ENCODE assay signal across 24 cellular contexts in genomic region chr11:12871788-12872321, GRCh38.
DNase-seq lines count a peak whose midpoint lies in the region; ATAC-seq, FAIRE-seq and TF ChIP-seq lines count a peak whose summit lies in the region.
"Had no signal": no experiment of that assay in that cellular context is flagged by ENCODE, and none has a peak within 500 bp of the region (broad histone marks: within the 10 kb centered on the region; RNA-seq: fewer than 3 reads in every experiment).

No MANE protein-coding gene starts in this region.

- no peak overlapping the region for H2BK120ac ChIP-seq in H1 (replicated peaks; ENCODE audit: low read depth, low read length)

- TF ChIP-seq EP300 in SK-N-SH (IDR thresholded peaks at IDR 0.05; ENCODE audit: borderline replicate concordance in 1 of 2, low read depth in 1 of 2, low read length in 1 of 2) (no peak), H1 (IDR thresholded peaks at IDR 0.05; ENCODE audit: borderline replicate concordance in 1 of 2, low read depth in 2 of 2, low read length in 2 of 2) (no peak)

- H3K4me2 ChIP-seq in SK-N-SH: no peak overlapping the region; the same call in 1 of the 2 replicates
- H3K4me2 ChIP-seq in H1 (ENCODE audit: insufficient read depth in 1 of 2, low read depth in 2 of 2, low read length in 2 of 2): no peak overlapping the region
- no peak overlapping the region for H3K4me2 ChIP-seq in neural progenitor cell
- H3K4me2 ChIP-seq: BLaER1 had no signal

- intact Hi-C loops in aorta (cut with DNase I): no loop called here

- DNase-seq in SK-N-SH (no peak), H1 (ENCODE audit: low read depth in 1 of 2, low spot score in 2 of 2) (no peak), neural progenitor cell (ENCODE audit: low spot score) (no peak), aorta (no peak)
- DNase-seq: activated CD4-positive, alpha-beta T cell treated with anti-CD3 and anti-CD28 coated beads for 4 hours; activated effector memory CD4-positive, alpha-beta T cell treated with anti-CD3 and anti-CD28 coated beads, Interleukin-2, amount 50 U/mL, for 16 hours; adrenal gland; GF-D8; MG63; NCI-H187 treated with DMSO at 0.1 percent for 48 hours; NCI-H446 treated with DMSO at 0.1 percent for 48 hours; pancreas; stimulated activated CD4-positive, alpha-beta T cell treated with anti-CD3 and anti-CD28 coated beads, Interleukin-4, amount 100 ng/mL, for 4 hours had no signal

- H3K18ac ChIP-seq in H1 (ENCODE audit: extremely low read depth, low read length): no peak overlapping the region

- H4K20me1 ChIP-seq in SK-N-SH (ENCODE audit: insufficient read depth) (0 out of 2 replicates have a peak, but pooled peaks cover 8% of the 10 kb centered on the region), H1 (replicated peaks in 1 of 2; ENCODE audit: control insufficient read depth in 1 of 2, insufficient read depth in 2 of 2, low read length in 2 of 2) (no peaks in the 10 kb centered on the region), neural progenitor cell (ENCODE audit: low read depth) (peaks cover 20% of the 10 kb centered on the region)
- H4K20me1 ChIP-seq: BLaER1 had no signal

- H2BK20ac ChIP-seq in H1 (ENCODE audit: low read length): no peak overlapping the region

- H3K4me3 ChIP-seq in SK-N-SH (ENCODE audit: low read depth in 2 of 2, low read length in 1 of 2) (no peak overlapping the region), H1 (ENCODE audit: extremely low read depth in 1 of 4, insufficient read depth in 2 of 4, low read depth in 3 of 4, low read length in 4 of 4) (no peak overlapping the region), neural progenitor cell (no peak overlapping the region), aorta (ENCODE audit: low read length in 2 of 2) (no peak overlapping the region)
- H3K4me3 ChIP-seq: adrenal gland, BLaER1, MG63, pancreas, skin epidermis had no signal

- peaks cover 26 to 31% of the 10 kb centered on the region in 2 experiments for H3K36me3 ChIP-seq in SK-N-SH (replicated peaks in 1 of 2; ENCODE audit: control insufficient read depth in 1 of 2, insufficient read depth in 2 of 2, low read length in 1 of 2)
- H3K36me3 ChIP-seq in H1 (ENCODE audit: control insufficient read depth in 2 of 4, insufficient read depth in 4 of 4, low read length in 3 of 4): no peaks in the 10 kb centered on the region
- no peaks in the 10 kb centered on the region for H3K36me3 ChIP-seq in neural progenitor cell
- H3K36me3 ChIP-seq in aorta (ENCODE audit: control insufficient read depth in 1 of 2, insufficient read depth in 2 of 2, low read length in 1 of 2): no peaks in the 10 kb centered on the region
- H3K36me3 ChIP-seq: adrenal gland, BLaER1, pancreas had no signal

- CTCF ChIA-PET in SK-N-SH (lab: Yijun Ruan, JAX) (interaction anchor here (1.0 to 2.1 kb wide), 3 partner anchors 9 to 17 kb away, joined by 4 to 9 read pairs (median 8); no protein-coding TSS in a partner anchor), H1 (lab: Charles Lee; ENCODE audit: partially characterized antibody) (interaction anchor here (0.9 to 10.8 kb wide), 4 partner anchors 9 to 272 kb away, joined by 3 to 88 read pairs (median 4); no protein-coding TSS in a partner anchor)

- H3K27me3 ChIP-seq in SK-N-SH (ENCODE audit: insufficient read depth) (no peaks in the 10 kb centered on the region), H1 (replicated peaks in 1 of 4; ENCODE audit: control insufficient read depth in 3 of 4, extremely low read depth in 1 of 4, insufficient read depth in 3 of 4, low read length in 3 of 4) (no peaks in the 10 kb centered on the region), neural progenitor cell (no peaks in the 10 kb centered on the region), aorta (ENCODE audit: control insufficient read depth in 1 of 2, insufficient read depth in 2 of 2, low read length in 1 of 2) (no peaks in the 10 kb centered on the region)
- H3K27me3 ChIP-seq: adrenal gland, BLaER1, MG63, pancreas had no signal

- H3K27ac ChIP-seq in SK-N-SH (ENCODE audit: low read depth in 2 of 2, low read length in 1 of 2): peak overlapping the region; percentile 8 to 39; a peak in 2 of 4 replicates
- H3K27ac ChIP-seq in H1 (ENCODE audit: low read depth, low read length): no peak overlapping the region
- H3K27ac ChIP-seq in neural progenitor cell: no peak overlapping the region
- no peak overlapping the region for H3K27ac ChIP-seq in aorta (ENCODE audit: low read depth in 1 of 2, low read length in 2 of 2)
- H3K27ac ChIP-seq: 22Rv1, adrenal gland, BLaER1, pancreas, RWPE1 had no signal

- H4K5ac ChIP-seq in H1 (ENCODE audit: insufficient read length, low read depth, low read length): no peak overlapping the region

- H3K4me3 Mint-ChIP-seq in neural progenitor cell: no peak overlapping the region

- H3K4me1 ChIP-seq in SK-N-SH (ENCODE audit: control insufficient read depth in 1 of 2, insufficient read depth in 2 of 2, low read depth in 1 of 2, low read length in 1 of 2) (peaks cover 24 to 30% of the 10 kb centered on the region in 2 experiments; a peak in 3 of 4 replicates), H1 (replicated peaks in 1 of 4; ENCODE audit: control insufficient read depth in 3 of 4, insufficient read depth in 4 of 4, low read length in 3 of 4) (peaks cover 0 to 4% (median 2%) of the 10 kb centered on the region in 4 experiments; a peak in 5 of 7 replicates), neural progenitor cell (peaks cover 31% of the 10 kb centered on the region), aorta (ENCODE audit: control insufficient read depth in 1 of 2, insufficient read depth in 2 of 2, low read length in 2 of 2) (no peaks in the 10 kb centered on the region)
- H3K4me1 ChIP-seq: BLaER1, pancreas had no signal

- H4K8ac ChIP-seq in H1 (ENCODE audit: extremely low read depth, insufficient read depth, low read length): no peak overlapping the region

- H3K56ac ChIP-seq in H1 (replicated peaks; ENCODE audit: insufficient read length, low read depth, low read length): no peak overlapping the region

- POLR2A ChIA-PET in SK-N-SH (lab: Yijun Ruan, JAX) (no interaction called here), H1 (lab: Charles Lee; ENCODE audit: partially characterized antibody) (no interaction called here)

- H3K36me3 Mint-ChIP-seq in neural progenitor cell: peaks cover 26% of the 10 kb centered on the region

- no peaks in the 10 kb centered on the region for H3K9me3 ChIP-seq in SK-N-SH
- no peaks in the 10 kb centered on the region for H3K9me3 ChIP-seq in H1 (ENCODE audit: insufficient read depth in 2 of 2, low read depth in 1 of 2, low read length in 1 of 2)
- no peaks in the 10 kb centered on the region for H3K9me3 ChIP-seq in neural progenitor cell (ENCODE audit: low read depth)
- no peaks in the 10 kb centered on the region for H3K9me3 ChIP-seq in aorta (ENCODE audit: control insufficient read depth, low read length)
- H3K9me3 ChIP-seq: adrenal gland, BLaER1, MG63, pancreas had no signal

- H3K9ac ChIP-seq in SK-N-SH (no peak overlapping the region), H1 (replicated peaks in 1 of 4; ENCODE audit: extremely low read depth in 1 of 4, low read depth in 3 of 4, low read length in 3 of 4) (no peak overlapping the region), neural progenitor cell (no peak overlapping the region)
- H3K9ac ChIP-seq: BLaER1 had no signal

- 0 out of 2 replicates have a peak overlapping the region, but pooled peaks have one; percentile 41 for H2AK5ac ChIP-seq in H1 (ENCODE audit: low read depth, low read length)

- peak overlapping the region; percentile 46 for H3K4ac ChIP-seq in H1 (replicated peaks; ENCODE audit: insufficient read length, low read depth, low read length)

- no peak overlapping the region for H3K14ac ChIP-seq in H1 (ENCODE audit: insufficient read length)

- H2BK12ac ChIP-seq in H1 (ENCODE audit: low read depth, low read length): no peak overlapping the region

- TF ChIP-seq RAD21 in SK-N-SH (IDR thresholded peaks at IDR 0.05; ENCODE audit: low read length): no peak
- no peak for TF ChIP-seq RAD21 in H1 (IDR thresholded peaks at IDR 0.05 in 1 of 2, conservative IDR thresholded peaks at IDR 0.05 in 1 of 2; ENCODE audit: low read depth in 2 of 2, low read length in 2 of 2)

- no peak for TF ChIP-seq POLR2A in H1 (IDR thresholded peaks at IDR 0.05; ENCODE audit: control extremely low read depth in 1 of 2, low read depth in 2 of 2, low read length in 2 of 2)

- no peak overlapping the region for H2BK15ac ChIP-seq in H1 (ENCODE audit: low read length)

- no peak overlapping the region for H3K23ac ChIP-seq in H1 (ENCODE audit: insufficient read length)

- 84% methylated on average over 11 of the region's 11 CpGs for WGBS in SK-N-SH (ENCODE audit: low lambda C conversion rate)
- WGBS in H1 (ENCODE audit: extremely low coverage in 1 of 2, insufficient coverage in 1 of 2, insufficient read length in 1 of 2, insufficient replicate concordance in 2 of 2, low coverage in 1 of 2, low lambda C conversion rate in 2 of 2, missing lambda C conversion rate in 1 of 2), 2 experiments: 93% methylated on average over 11 of the region's 11 CpGs; no CpG with 5 or more reads in 1 of the 2 experiments
- WGBS in aorta, 2 donors: 94 to 96% methylated on average over 11 of the region's 11 CpGs

- H3K79me2 ChIP-seq in SK-N-SH (ENCODE audit: insufficient read depth) (peaks cover 39% of the 10 kb centered on the region), H1 (ENCODE audit: control insufficient read depth in 1 of 2, insufficient read depth in 2 of 2, low read length in 2 of 2) (peaks cover 0 to 8% of the 10 kb centered on the region in 2 experiments; a peak in 1 of 4 replicates), neural progenitor cell (ENCODE audit: low read depth) (peaks cover 74% of the 10 kb centered on the region)

- ATAC-seq in SK-N-SH treated with all-trans-retinoic acid at 6 μM for 48 hours (no peak), aorta (ENCODE audit: low FRiP score) (peak; percentile 28), HG02885 (IDR thresholded peaks at IDR 0.05; ENCODE audit: poor library complexity, unreplicated experiment) (no peak), HG03460 (IDR thresholded peaks at IDR 0.05; ENCODE audit: unreplicated experiment) (no peak), HG03432 (IDR thresholded peaks at IDR 0.05; ENCODE audit: unreplicated experiment) (no peak)
- ATAC-seq: pancreas had no signal

- peaks cover 3% of the 10 kb centered on the region; the same call in 1 of the 2 replicates for H3K79me1 ChIP-seq in H1 (ENCODE audit: low read depth, low read length)

- H3F3A ChIP-seq in SK-N-SH (replicated peaks; ENCODE audit: insufficient read depth) (peaks cover 4% of the 10 kb centered on the region), neural progenitor cell (ENCODE audit: low read depth) (no peaks in the 10 kb centered on the region)

- FAIRE-seq in H1 (lab: Jason Lieb, UNC): no peak
- FAIRE-seq: colon, frontal cortex, GM12891, pancreas had no signal

- H2AFZ ChIP-seq in SK-N-SH (ENCODE audit: low read depth) (no peak overlapping the region), H1 (ENCODE audit: low read length) (no peak overlapping the region), neural progenitor cell (replicated peaks) (no peak overlapping the region)

- peak overlapping the region; percentile 96 for H3K27ac Mint-ChIP-seq in neural progenitor cell

- H4K91ac ChIP-seq in H1 (replicated peaks; ENCODE audit: insufficient read length, low read length): no peak overlapping the region

- peaks cover 3% of the 10 kb centered on the region for H3K27me3 Mint-ChIP-seq in neural progenitor cell (ENCODE audit: insufficient read depth, low read depth)

- H3K23me2 ChIP-seq in H1 (ENCODE audit: low read depth, low read length): no peaks in the 10 kb centered on the region; the same call in 1 of the 2 replicates

- H2BK5ac ChIP-seq in H1 (ENCODE audit: low read depth, low read length): peak overlapping the region; percentile 22

- H3K4me1 Mint-ChIP-seq in neural progenitor cell: peaks cover 42% of the 10 kb centered on the region

- no peaks in the 10 kb centered on the region for H3K9me2 ChIP-seq in SK-N-SH

- TF ChIP-seq CTCF in SK-N-SH (IDR thresholded peaks at IDR 0.05) (no peak), H1 (IDR thresholded peaks at IDR 0.05; ENCODE audit: control extremely low read depth in 1 of 3, insufficient read depth in 1 of 3, low read depth in 1 of 3, low read length in 3 of 3) (no peak), neural progenitor cell (IDR thresholded peaks at IDR 0.05) (no peak)

- no peaks in the 10 kb centered on the region for H3K9me3 Mint-ChIP-seq in neural progenitor cell

Comparison
In these comparisons a context has a peak if more than half of its experiments do, and no peak if none do; other contexts are left out.
1. H3K27ac ChIP-seq: peak in SK-N-SH (2 of 2); none in H1 (single experiment), neural progenitor cell (single experiment) and aorta (0 of 2).